8 cellular contexts compared by ENCODE assay signal in genomic region chr1:33257759-33258712, GRCh38. TPM values are rescaled to one million over a fixed set of nuclear protein-coding genes. Genes with fewer than 3 reads are reported as not detected.
DNase-seq lines count a peak whose midpoint lies in the region; ATAC-seq and TF ChIP-seq lines count a peak whose summit lies in the region.

No MANE protein-coding gene starts in this region.

- WGBS in HUES64 = 75% methylated on average over 19 of the region's 19 CpGs

- H3K4me3 ChIP-seq in HUES64 (ENCODE audit: low read length) (peak overlapping the region; percentile 96), choroid plexus epithelial cell (ENCODE audit: low read depth, low read length) (peak overlapping the region; percentile 71), mucosa of rectum (ENCODE audit: low read length in 2 of 2) (peak overlapping the region; percentile 78 to 81)

- H3K4me1 ChIP-seq in HUES64 (ENCODE audit: insufficient read depth, low read length) (peaks cover 14% of the 10 kb centered on the region), mucosa of rectum (ENCODE audit: control insufficient read depth in 2 of 2, insufficient read depth in 2 of 2, low read length in 2 of 2) (peaks cover 12 to 14% of the 10 kb centered on the region in 2 donors)

- ATAC-seq in HG02798 (IDR thresholded peaks at IDR 0.05; ENCODE audit: poor library complexity, unreplicated experiment) = no peak

- H3K27me3 ChIP-seq in HUES64 (ENCODE audit: insufficient read depth, low read length) (no peaks in the 10 kb centered on the region), mucosa of rectum (ENCODE audit: control insufficient read depth in 2 of 2, insufficient read depth in 2 of 2, low read length in 2 of 2) (no peaks in the 10 kb centered on the region)

- TF ChIP-seq CTCF in 22Rv1 (IDR thresholded peaks at IDR 0.05) (no peak), choroid plexus epithelial cell (conservative IDR thresholded peaks at IDR 0.05; ENCODE audit: low read depth, low read length) (no peak), GM10266 (IDR thresholded peaks at IDR 0.05; ENCODE audit: control insufficient read depth, insufficient read depth, low read depth, missing control alignments) (no peak)

- H3K27ac ChIP-seq in 22Rv1 = peak overlapping the region; percentile 87
- H3K27ac ChIP-seq in HUES64 (ENCODE audit: low read depth, low read length) = no peak overlapping the region; the same call in 1 of the 2 replicates
- peak overlapping the region in 1 of 2 donors; percentile 78 for H3K27ac ChIP-seq in mucosa of rectum (ENCODE audit: low read depth in 2 of 2, low read length in 2 of 2)

- H3K9me3 ChIP-seq in HUES64 (ENCODE audit: insufficient read depth, low read depth, low read length) (no peaks in the 10 kb centered on the region), mucosa of rectum (ENCODE audit: control insufficient read depth in 2 of 2, low read length in 2 of 2) (no peaks in the 10 kb centered on the region)

- H3K36me3 ChIP-seq in HUES64 (ENCODE audit: insufficient read depth, low read length) (peaks cover 6% of the 10 kb centered on the region; the same call in 1 of the 2 replicates), mucosa of rectum (ENCODE audit: control insufficient read depth in 2 of 2, insufficient read depth in 2 of 2, low read length in 2 of 2) (peaks cover 0 to 4% of the 10 kb centered on the region in 2 donors)

- peak; percentile 19 for DNase-seq in choroid plexus epithelial cell (ENCODE audit: low read depth)
- no peak for DNase-seq in AML-193 (lab: John Stamatoyannopoulos, UW)
- DNase-seq in HT-29 (ENCODE audit: low spot score) = no peak
- no peak for DNase-seq in GM10266 (ENCODE audit: extremely low spot score)

- peak overlapping the region; percentile 94; the same call in 1 of the 2 replicates for H3K9ac ChIP-seq in HUES64 (ENCODE audit: low read depth, low read length)
- H3K9ac ChIP-seq in mucosa of rectum (ENCODE audit: low read depth in 1 of 2, low read length in 2 of 2) = peak overlapping the region; percentile 58 to 67

RNA-seq across cellular contexts. Expression of gene ZNF362, which starts 1.7 kb away (rescaled TPM):
- polyA plus RNA-seq in HUES64 (2013, experiment 1 of 2) = 20.9 TPM
- 27.5 TPM for polyA plus RNA-seq in HUES64 (2013, experiment 2 of 2)
- 1.2 and 1.3 TPM in 2 replicates for total RNA-seq in HT-29 (2014; rRNA removed; shearing (Covaris generic))
